In genomic region chr17:31533546-31534155, GRCh38 we compare ENCODE assay signal across 1 cellular context.
A peak's percentile ranks its signal among the peaks of the same experiment; 100 is the strongest.
TF ChIP-seq lines count a peak whose summit lies in the region.

No MANE protein-coding gene starts in this region.

TF ChIP-seq in K562, 482 proteins besides CTCF, POLR2A, EP300 and RAD21 (continued from another document):
- TF ChIP-seq SFPQ (IDR thresholded peaks at IDR 0.05; ENCODE audit: low read depth, low read length) (no peak), SMC3 (conservative IDR thresholded peaks at IDR 0.05; ENCODE audit: insufficient read depth, low read depth, low read length) (peak; percentile 27; the same call in 1 of the 2 replicates), ZNF551 (CRISPR knock-in tag; IDR thresholded peaks at IDR 0.05) (no peak), ZHX1 (conservative IDR thresholded peaks at IDR 0.05; ENCODE audit: low read length) (no peak), ZBTB8A (IDR thresholded peaks at IDR 0.05; ENCODE audit: partially characterized antibody) (no peak)
